ENCODE assay signal across 10 cellular contexts in genomic region chr3:170622369-170623159, GRCh38. TPM values are rescaled to one million over a fixed set of nuclear protein-coding genes. Genes with fewer than 3 reads are reported as not detected.
DNase-seq lines count a peak whose midpoint lies in the region; ATAC-seq and TF ChIP-seq lines count a peak whose summit lies in the region.
"Had no signal": no experiment of that assay in that cellular context is flagged by ENCODE, and none has a peak within 500 bp of the region (broad histone marks: within the 10 kb centered on the region; RNA-seq: fewer than 3 reads in every experiment).

No MANE protein-coding gene starts in this region.

- H3K27me3 Mint-ChIP-seq in type B pancreatic cell = peaks cover 3% of the 10 kb centered on the region
- peaks cover 15 to 40% of the 10 kb centered on the region in 2 donors for H3K27me3 Mint-ChIP-seq in natural killer cell treated with Interleukin-12 subunit alpha and Interleukin-12 subunit beta and Interleukin-15 and Interleukin-18, amount 100 ng/mL, for 72 hours
- H3K27me3 Mint-ChIP-seq: T-helper 17 cell had no signal

- TF ChIP-seq CTCF in type B pancreatic cell (conservative IDR thresholded peaks at IDR 0.05) = no peak

- ATAC-seq in natural killer cell treated with Interleukin-12 subunit alpha and Interleukin-12 subunit beta and Interleukin-15 and Interleukin-18, amount 100 ng/mL, for 72 hours = no peak
- ATAC-seq in HG03378 (IDR thresholded peaks at IDR 0.05; ENCODE audit: unreplicated experiment) = no peak
- ATAC-seq: T-helper 17 cell had no signal

- H3K4me3 Mint-ChIP-seq in type B pancreatic cell = no peak overlapping the region
- H3K4me3 Mint-ChIP-seq in natural killer cell treated with Interleukin-12 subunit alpha and Interleukin-12 subunit beta and Interleukin-15 and Interleukin-18, amount 100 ng/mL, for 72 hours = no peak overlapping the region
- H3K4me3 Mint-ChIP-seq: T-helper 17 cell had no signal

- H3K9me3 Mint-ChIP-seq in type B pancreatic cell = peaks cover 18% of the 10 kb centered on the region
- no peaks in the 10 kb centered on the region for H3K9me3 Mint-ChIP-seq in natural killer cell treated with Interleukin-12 subunit alpha and Interleukin-12 subunit beta and Interleukin-15 and Interleukin-18, amount 100 ng/mL, for 72 hours

- DNase-seq in HS-5 (ENCODE audit: low read depth) (peak; percentile 84), amniotic stem cell (lab: John Stamatoyannopoulos, UW) (peak; percentile 57), iris pigment epithelial cell (ENCODE audit: low read depth) (peak; percentile 65), type B pancreatic cell (ENCODE audit: extremely low spot score, unreplicated experiment) (no peak), T1000 (lab: John Stamatoyannopoulos, UW) (no peak)
- no peak for DNase-seq in natural killer cell treated with Interleukin-12 subunit alpha and Interleukin-12 subunit beta and Interleukin-15 and Interleukin-18, amount 100 ng/mL, for 72 hours (ENCODE audit: low spot score)
- DNase-seq: activated naive CD4-positive, alpha-beta T cell treated with Interleukin-2 at 50 U/mL for 16 hours; T-helper 17 cell had no signal

- H3K36me3 Mint-ChIP-seq in type B pancreatic cell = no peaks in the 10 kb centered on the region
- no peaks in the 10 kb centered on the region for H3K36me3 Mint-ChIP-seq in natural killer cell treated with Interleukin-12 subunit alpha and Interleukin-12 subunit beta and Interleukin-15 and Interleukin-18, amount 100 ng/mL, for 72 hours

- H3K4me1 Mint-ChIP-seq in type B pancreatic cell (ENCODE audit: unreplicated experiment) = peaks cover 17% of the 10 kb centered on the region
- H3K4me1 Mint-ChIP-seq in natural killer cell treated with Interleukin-12 subunit alpha and Interleukin-12 subunit beta and Interleukin-15 and Interleukin-18, amount 100 ng/mL, for 72 hours (ENCODE audit: low read depth in 2 of 2) = no peaks in the 10 kb centered on the region
- H3K4me1 Mint-ChIP-seq: T-helper 17 cell had no signal

- peak overlapping the region; percentile 43 for H3K27ac Mint-ChIP-seq in type B pancreatic cell
- H3K27ac Mint-ChIP-seq in natural killer cell treated with Interleukin-12 subunit alpha and Interleukin-12 subunit beta and Interleukin-15 and Interleukin-18, amount 100 ng/mL, for 72 hours = no peak overlapping the region
- H3K27ac Mint-ChIP-seq: T-helper 17 cell had no signal

RNA-seq across cellular contexts. Expression of gene SLC7A14, which starts 36.7 kb away (rescaled TPM):
- total RNA-seq in type B pancreatic cell (ENCODE audit: low replicate concordance) = 3.3 and 13.5 TPM in 2 replicates
- total RNA-seq in natural killer cell treated with Interleukin-12 subunit alpha and Interleukin-12 subunit beta and Interleukin-15 and Interleukin-18, amount 100 ng/mL, for 72 hours = not detected
- total RNA-seq: subcutaneous adipose tissue, T-helper 17 cell had no signal

Comparison
In these comparisons a context has a peak if more than half of its experiments do, and no peak if none do; other contexts are left out.
1. DNase-seq: peak in HS-5 (single experiment), amniotic stem cell (single experiment) and iris pigment epithelial cell (single experiment); none in type B pancreatic cell (single experiment), natural killer cell treated with Interleukin-12 subunit alpha and Interleukin-12 subunit beta and Interleukin-15 and Interleukin-18, amount 100 ng/mL, for 72 hours (single experiment) and T1000 (single experiment).